Comparison of ENCODE assay signal across 1 cellular context in genomic region chr1:231232870-231233734, GRCh38.
TF ChIP-seq lines count a peak whose summit lies in the region.

No MANE protein-coding gene starts in this region.

TF ChIP-seq in GM12878, 131 proteins besides CTCF, POLR2A, EP300 and RAD21:
- TF ChIP-seq, protein P1, sequence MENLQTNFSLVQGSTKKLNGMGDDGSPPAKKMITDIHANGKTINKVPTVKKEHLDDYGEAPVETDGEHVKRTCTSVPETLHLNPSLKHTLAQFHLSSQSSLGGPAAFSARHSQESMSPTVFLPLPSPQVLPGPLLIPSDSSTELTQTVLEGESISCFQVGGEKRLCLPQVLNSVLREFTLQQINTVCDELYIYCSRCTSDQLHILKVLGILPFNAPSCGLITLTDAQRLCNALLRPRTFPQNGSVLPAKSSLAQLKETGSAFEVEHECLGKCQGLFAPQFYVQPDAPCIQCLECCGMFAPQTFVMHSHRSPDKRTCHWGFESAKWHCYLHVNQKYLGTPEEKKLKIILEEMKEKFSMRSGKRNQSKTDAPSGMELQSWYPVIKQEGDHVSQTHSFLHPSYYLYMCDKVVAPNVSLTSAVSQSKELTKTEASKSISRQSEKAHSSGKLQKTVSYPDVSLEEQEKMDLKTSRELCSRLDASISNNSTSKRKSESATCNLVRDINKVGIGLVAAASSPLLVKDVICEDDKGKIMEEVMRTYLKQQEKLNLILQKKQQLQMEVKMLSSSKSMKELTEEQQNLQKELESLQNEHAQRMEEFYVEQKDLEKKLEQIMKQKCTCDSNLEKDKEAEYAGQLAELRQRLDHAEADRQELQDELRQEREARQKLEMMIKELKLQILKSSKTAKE (IDR thresholded peaks at IDR 0.05; ENCODE audit: low read depth, poor library complexity, severe bottlenecking), result no peak
- TF ChIP-seq GABPA (IDR thresholded peaks at IDR 0.05; ENCODE audit: low read depth) (0 out of 2 replicates have a peak, but pooled peaks have one; percentile 16), KDM1A (IDR thresholded peaks at IDR 0.05; ENCODE audit: borderline replicate concordance) (no peak), IKZF2 (IDR thresholded peaks at IDR 0.05) (no peak), ETV6 (conservative IDR thresholded peaks at IDR 0.05 in 1 of 2, IDR thresholded peaks at IDR 0.05 in 1 of 2; ENCODE audit: borderline replicate concordance in 1 of 2, low read depth in 1 of 2) (peak in 1 of 2 experiments; percentile 39; a peak in 1 of 4 replicates), ZNF217 (IDR thresholded peaks at IDR 0.05) (no peak), JUNB (IDR thresholded peaks at IDR 0.05) (no peak), SPI1 (IDR thresholded peaks at IDR 0.05; ENCODE audit: borderline replicate concordance, insufficient read depth, low read depth, low read length) (peak; percentile 33; the same call in 1 of the 2 replicates), IKZF1 (conservative IDR thresholded peaks at IDR 0.05) (no peak), CBFB (IDR thresholded peaks at IDR 0.05; ENCODE audit: low read depth) (no peak), NRF1 (conservative IDR thresholded peaks at IDR 0.05; ENCODE audit: low read depth, low read length) (no peak), PBX3 (IDR thresholded peaks at IDR 0.05; ENCODE audit: insufficient replicate concordance, low read depth, low read length) (no peak), MTA3 (IDR thresholded peaks at IDR 0.05; ENCODE audit: borderline replicate concordance, low read length) (no peak)
- TF ChIP-seq, protein P2, sequence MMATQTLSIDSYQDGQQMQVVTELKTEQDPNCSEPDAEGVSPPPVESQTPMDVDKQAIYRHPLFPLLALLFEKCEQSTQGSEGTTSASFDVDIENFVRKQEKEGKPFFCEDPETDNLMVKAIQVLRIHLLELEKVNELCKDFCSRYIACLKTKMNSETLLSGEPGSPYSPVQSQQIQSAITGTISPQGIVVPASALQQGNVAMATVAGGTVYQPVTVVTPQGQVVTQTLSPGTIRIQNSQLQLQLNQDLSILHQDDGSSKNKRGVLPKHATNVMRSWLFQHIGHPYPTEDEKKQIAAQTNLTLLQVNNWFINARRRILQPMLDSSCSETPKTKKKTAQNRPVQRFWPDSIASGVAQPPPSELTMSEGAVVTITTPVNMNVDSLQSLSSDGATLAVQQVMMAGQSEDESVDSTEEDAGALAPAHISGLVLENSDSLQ (IDR thresholded peaks at IDR 0.05), result peak; percentile 35; the same call in 1 of the 2 replicates
